In genomic region chr6:128413291-128413690, GRCh38 we compare ENCODE assay signal across 30 cellular contexts.
"Had no signal": no experiment of that assay in that cellular context is flagged by ENCODE, and none has a peak within 500 bp of the region (broad histone marks: within the 10 kb centered on the region; RNA-seq: fewer than 3 reads in every experiment).

No MANE protein-coding gene starts in this region.

- H3K36me3 ChIP-seq: cardiac muscle cell, MG63 had no signal

- H3K9me3 Mint-ChIP-seq: activated naive CD4-positive, alpha-beta T cell treated with anti-CD3 and anti-CD28 coated beads, Interleukin-2, amount 50 U/mL, for 72 hours; activated T-helper 1 cell treated with anti-CD3 and anti-CD28 coated beads, Interleukin-12 subunit alpha, Interleukin-12 subunit beta, Interleukin-2, Interleukin-4 antibody, amounts not matched to agents 30 ng/mL and 10 ng/mL and 1 ng/mL, durations not matched to agents 14 hours and 24 hours and 36 hours; central memory CD8-positive, alpha-beta T cell; T-helper 1 cell treated with Interleukin-12 subunit alpha and Interleukin-12 subunit beta and Interleukin-4 antibody, amounts not matched to agents 30 μg/mL and 1 μg/mL, for 36 hours; T-helper 2 cell treated with Interferon-gamma antibody and Interleukin-4, amounts not matched to agents 5 μg/mL and 100 μg/mL, for 36 hours had no signal

- H3K4me1 ChIP-seq: SJCRH30 had no signal

- H3K4me3 Mint-ChIP-seq: activated CD4-positive, alpha-beta T cell treated with anti-CD3 and anti-CD28 coated beads for 36 hours; activated CD4-positive, alpha-beta T cell treated with anti-CD3 and anti-CD28 coated beads, Interleukin-2, amount 10 ng/mL, durations not matched to agents 7 days and 5 days; activated CD8-positive, alpha-beta T cell treated with anti-CD3 and anti-CD28 coated beads, Interleukin-2, amount 10 ng/mL, durations not matched to agents 7 days and 5 days; activated naive CD4-positive, alpha-beta T cell treated with anti-CD3 and anti-CD28 coated beads for 36 hours; activated T-cell treated with anti-CD3 and anti-CD28 coated beads, Interleukin-2, amount 50 U/mL, for 4 hours; activated T-helper 1 cell treated with anti-CD3 and anti-CD28 coated beads, Interleukin-12 subunit alpha, Interleukin-12 subunit beta, Interleukin-2, Interleukin-4 antibody, amounts not matched to agents 30 ng/mL and 10 ng/mL and 1 ng/mL, durations not matched to agents 14 hours and 24 hours and 36 hours; central memory CD8-positive, alpha-beta T cell; T-helper 1 cell treated with Interleukin-12 subunit alpha and Interleukin-12 subunit beta and Interleukin-4 antibody, amounts not matched to agents 30 μg/mL and 1 μg/mL, for 36 hours; T-helper 2 cell treated with Interferon-gamma antibody and Interleukin-4, amounts not matched to agents 5 μg/mL and 100 μg/mL, for 36 hours had no signal

- H3K4me1 Mint-ChIP-seq: activated CD4-positive, alpha-beta T cell treated with anti-CD3 and anti-CD28 coated beads for 36 hours; activated CD4-positive, alpha-beta T cell treated with anti-CD3 and anti-CD28 coated beads, Interleukin-2, amount 10 ng/mL, durations not matched to agents 7 days and 5 days; central memory CD8-positive, alpha-beta T cell had no signal

- FAIRE-seq: TTC549 had no signal

- H3K27me3 ChIP-seq: cardiac muscle cell, MG63, SJCRH30 had no signal

- H3K27me3 Mint-ChIP-seq: activated CD4-positive, alpha-beta T cell treated with anti-CD3 and anti-CD28 coated beads for 36 hours; activated CD4-positive, alpha-beta T cell treated with anti-CD3 and anti-CD28 coated beads, Interleukin-2, amount 10 ng/mL, durations not matched to agents 7 days and 5 days; central memory CD8-positive, alpha-beta T cell had no signal

- DNase-seq: activated CD4-positive, alpha-beta T cell treated with anti-CD3 and anti-CD28 coated beads for 36 hours; activated CD4-positive, alpha-beta T cell treated with anti-CD3 and anti-CD28 coated beads, Interleukin-2, amount 10 ng/mL, durations not matched to agents 7 days and 5 days; activated CD4-positive, alpha-beta T cell treated with anti-CD3 and anti-CD28 coated beads, Interleukin-2, amount 50 U/mL, for 48 hours; activated CD8-positive, alpha-beta T cell treated with anti-CD3 and anti-CD28 coated beads, Interleukin-2, amount 10 ng/mL, durations not matched to agents 7 days and 5 days; activated gamma-delta T cell treated with Interleukin-2 at 50 U/mL for 16 hours; activated naive CD4-positive, alpha-beta T cell treated with anti-CD3 and anti-CD28 coated beads for 36 hours; activated T-cell treated with anti-CD3 and anti-CD28 coated beads, Interleukin-2, amount 50 U/mL, for 4 hours; Karpas-422; MV-4-11; NCI-H1092; NCI-H1417; NCI-H146; NCI-H187; NCI-H2029 treated with DMSO at 0.1 percent for 48 hours; NCI-H2171 treated with DMSO at 0.1 percent for 48 hours; NCI-H2227 treated with DMSO at 0.1 percent for 48 hours; NCI-H446; NCI-H510A treated with DMSO at 0.1 percent for 48 hours; NCI-H526 treated with DMSO at 0.1 percent for 48 hours; SHP77; SJCRH30 had no signal

- H3K36me3 Mint-ChIP-seq: activated naive CD4-positive, alpha-beta T cell treated with anti-CD3 and anti-CD28 coated beads, Interleukin-2, amount 50 U/mL, for 72 hours had no signal

- H3K27ac Mint-ChIP-seq: activated CD4-positive, alpha-beta T cell treated with anti-CD3 and anti-CD28 coated beads for 36 hours; activated CD4-positive, alpha-beta T cell treated with anti-CD3 and anti-CD28 coated beads, Interleukin-2, amount 10 ng/mL, durations not matched to agents 7 days and 5 days; activated CD8-positive, alpha-beta T cell treated with anti-CD3 and anti-CD28 coated beads, Interleukin-2, amount 10 ng/mL, durations not matched to agents 7 days and 5 days; activated naive CD4-positive, alpha-beta T cell treated with anti-CD3 and anti-CD28 coated beads for 36 hours; activated naive CD4-positive, alpha-beta T cell treated with anti-CD3 and anti-CD28 coated beads, Interleukin-2, amount 50 U/mL, for 72 hours; activated T-helper 1 cell treated with anti-CD3 and anti-CD28 coated beads, Interleukin-12 subunit alpha, Interleukin-12 subunit beta, Interleukin-2, Interleukin-4 antibody, amounts not matched to agents 30 ng/mL and 10 ng/mL and 1 ng/mL, durations not matched to agents 14 hours and 24 hours and 36 hours; T-helper 1 cell treated with Interleukin-12 subunit alpha and Interleukin-12 subunit beta and Interleukin-4 antibody, amounts not matched to agents 30 μg/mL and 1 μg/mL, for 36 hours; T-helper 2 cell treated with Interferon-gamma antibody and Interleukin-4, amounts not matched to agents 5 μg/mL and 100 μg/mL, for 36 hours had no signal

- H3K4me3 ChIP-seq: cardiac muscle cell, MG63, SJCRH30, SK-N-MC had no signal

- H3K27ac ChIP-seq: cardiac muscle cell, SJCRH30, SK-N-MC had no signal
